Comparison of ENCODE assay signal across 8 cellular contexts in the genomic region with DNA sequence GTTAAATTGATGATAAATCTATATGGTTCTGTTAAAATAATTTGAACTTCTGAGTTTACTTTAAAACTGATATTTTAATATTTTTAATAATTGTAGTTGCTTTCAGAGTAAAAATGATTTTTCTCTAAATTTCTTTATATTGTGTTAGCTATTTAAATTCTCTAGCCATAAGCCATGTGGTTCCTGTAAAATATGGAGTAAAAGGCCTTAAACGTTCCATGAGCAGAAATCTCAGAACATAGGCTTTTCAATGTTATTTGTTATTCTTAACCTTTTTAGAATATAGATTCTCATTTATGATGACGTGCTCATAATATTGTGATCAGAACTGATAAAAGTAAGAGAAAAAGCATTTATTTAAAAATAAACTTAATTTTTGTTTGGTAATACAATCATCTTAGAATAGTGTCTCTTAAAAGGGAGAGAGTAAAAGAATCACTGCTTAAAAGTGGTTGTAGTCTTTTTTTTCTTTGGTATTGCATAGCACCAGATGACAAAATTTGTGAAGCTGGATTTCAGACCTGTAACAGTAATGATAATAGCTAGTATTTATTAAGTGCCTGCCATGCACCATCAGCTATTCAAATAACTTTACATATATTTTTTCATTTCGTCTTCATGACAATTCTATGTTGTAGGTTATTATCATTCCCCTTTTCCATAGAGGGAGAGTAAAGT. TPM values are rescaled to one million over a fixed set of nuclear protein-coding genes. Genes with fewer than 3 reads are reported as not detected.
DNase-seq lines count a peak whose midpoint lies in the region; ATAC-seq and TF ChIP-seq lines count a peak whose summit lies in the region.

No MANE protein-coding gene starts in this region.

- no peak for TF ChIP-seq EP300 in esophagus muscularis mucosa (IDR thresholded peaks at IDR 0.05)

- H3K4me3 ChIP-seq in esophagus muscularis mucosa = peak overlapping the region; percentile 79 to 84 (median 82)
- H3K4me3 ChIP-seq in parathyroid adenoma (ENCODE audit: low read depth, low read length) = peak overlapping the region; percentile 96

- H3K9me3 ChIP-seq in esophagus muscularis mucosa (no peaks in the 10 kb centered on the region), parathyroid adenoma (ENCODE audit: control insufficient read depth, low read length) (no peaks in the 10 kb centered on the region)

- no peak overlapping the region for H3K9ac ChIP-seq in parathyroid adenoma

- DNase-seq in DMS79 treated with DMSO at 0.1 percent for 48 hours (lab: John Stamatoyannopoulos, UW) (peak; percentile 26), OCI-M1 (lab: John Stamatoyannopoulos, UW) (peak; percentile 30), esophagus muscularis mucosa (ENCODE audit: extremely low spot score) (no peak), NCI-H2029 (lab: John Stamatoyannopoulos, UW) (no peak), SK-N-DZ (ENCODE audit: low spot score) (no peak)

- H3K36me3 ChIP-seq in esophagus muscularis mucosa (no peaks in the 10 kb centered on the region), parathyroid adenoma (ENCODE audit: control insufficient read depth, insufficient read depth, low read length) (no peaks in the 10 kb centered on the region)

- WGBS in esophagus muscularis mucosa = 17% methylated on average over 3 of the region's 3 CpGs

- no peak for ATAC-seq in GM18861 (IDR thresholded peaks at IDR 0.05; ENCODE audit: unreplicated experiment)
- no peak for ATAC-seq in GM18517 (IDR thresholded peaks at IDR 0.05; ENCODE audit: unreplicated experiment)

- H2AFZ ChIP-seq in parathyroid adenoma = no peak overlapping the region

- H3K4me1 ChIP-seq in esophagus muscularis mucosa (peaks cover 36 to 60% (median 55%) of the 10 kb centered on the region in 4 donors), parathyroid adenoma (peaks cover 9% of the 10 kb centered on the region)

- H3K4me2 ChIP-seq in parathyroid adenoma (ENCODE audit: low read length) = peak overlapping the region; percentile 80

- peak overlapping the region; percentile 50 to 96 (median 94) for H3K27ac ChIP-seq in esophagus muscularis mucosa (replicated peaks in 1 of 4)
- no peak overlapping the region for H3K27ac ChIP-seq in parathyroid adenoma

- H3K79me2 ChIP-seq in parathyroid adenoma = peaks cover 41% of the 10 kb centered on the region

- no peak for TF ChIP-seq CTCF in esophagus muscularis mucosa (IDR thresholded peaks at IDR 0.05)
- no peak for TF ChIP-seq CTCF in parathyroid adenoma (IDR thresholded peaks at IDR 0.05)

- no peak for TF ChIP-seq POLR2A in esophagus muscularis mucosa (IDR thresholded peaks at IDR 0.05; ENCODE audit: low read depth)

- intact Hi-C loops in esophagus muscularis mucosa (cut with DNase I) = loop anchor here (5.0 to 10.0 kb wide), 2 partner anchors 59 to 156 kb away; no protein-coding TSS in a partner anchor

- no peaks in the 10 kb centered on the region for H3K27me3 ChIP-seq in esophagus muscularis mucosa
- no peaks in the 10 kb centered on the region for H3K27me3 ChIP-seq in parathyroid adenoma (ENCODE audit: control insufficient read depth, insufficient read depth, low read length)

RNA-seq across cellular contexts. Expression of a gene that starts 2.7 kb away (rescaled TPM):
- 10 to 100 TPM; 54.8 to 76.7 (median 67.7) TPM for total RNA-seq in esophagus muscularis mucosa
- polyA plus RNA-seq in SK-N-DZ (2014; cell fraction: cytosol; rRNA removed) = 11.1 and 11.8 TPM in 2 replicates
- polyA plus RNA-seq in SK-N-DZ (2014; cell fraction: nucleus; rRNA removed) = 4.6 and 5.6 TPM in 2 replicates

Comparison
In these comparisons a context has a peak if more than half of its experiments do, and no peak if none do; other contexts are left out.
1. DNase-seq: peak in DMS79 treated with DMSO at 0.1 percent for 48 hours (single experiment) and OCI-M1 (single experiment); none in esophagus muscularis mucosa (single experiment), NCI-H2029 (single experiment) and SK-N-DZ (single experiment).